In genomic region chr3:196868297-196868661, GRCh38 we compare ENCODE assay signal across 1 cellular context.
TF ChIP-seq lines count a peak whose summit lies in the region.

No MANE protein-coding gene starts in this region.

TF ChIP-seq in GM23338, 12 proteins besides CTCF, POLR2A, EP300 and RAD21 (continued from another document):
- TF ChIP-seq ZNF462 (CRISPR knock-in tag; IDR thresholded peaks at IDR 0.05) (no peak), NANOG (IDR thresholded peaks at IDR 0.05; ENCODE audit: borderline replicate concordance) (no peak), STAT1 (IDR thresholded peaks at IDR 0.05; ENCODE audit: unreplicated experiment) (no peak), CREB1 (CRISPR knock-in tag; IDR thresholded peaks at IDR 0.05; ENCODE audit: low read depth) (no peak), EZH2 (IDR thresholded peaks at IDR 0.05; ENCODE audit: low read depth, unreplicated experiment) (no peak), REST (IDR thresholded peaks at IDR 0.05; ENCODE audit: unreplicated experiment) (no peak), JUNB (IDR thresholded peaks at IDR 0.05; ENCODE audit: unreplicated experiment) (no peak), ZNF114 (CRISPR knock-in tag; IDR thresholded peaks at IDR 0.05) (no peak), ZNF331 (CRISPR knock-in tag; IDR thresholded peaks at IDR 0.05; ENCODE audit: low read depth) (no peak)
